Comparison of ENCODE assay signal across 8 cellular contexts in genomic region chr12:94207467-94208432, GRCh38. TPM values are rescaled to one million over a fixed set of nuclear protein-coding genes. Genes with fewer than 3 reads are reported as not detected.
DNase-seq lines count a peak whose midpoint lies in the region; ATAC-seq and TF ChIP-seq lines count a peak whose summit lies in the region.

No MANE protein-coding gene starts in this region.

- TF ChIP-seq CTCF in uterus (IDR thresholded peaks at IDR 0.05) (no peak), suprapubic skin (IDR thresholded peaks at IDR 0.05) (no peak)

- H3K4me1 ChIP-seq in adipocyte (ENCODE audit: control insufficient read depth, insufficient read depth, low read length): peaks cover 17% of the 10 kb centered on the region
- no peaks in the 10 kb centered on the region for H3K4me1 ChIP-seq in muscle layer of duodenum (ENCODE audit: control insufficient read depth in 1 of 2, insufficient read depth in 2 of 2, low read length in 2 of 2)
- no peaks in the 10 kb centered on the region for H3K4me1 ChIP-seq in uterus
- peaks cover 13% of the 10 kb centered on the region for H3K4me1 ChIP-seq in suprapubic skin

- no peaks in the 10 kb centered on the region for H3K27me3 ChIP-seq in MG63
- H3K27me3 ChIP-seq in adipocyte (replicated peaks; ENCODE audit: control insufficient read depth, insufficient read depth, low read length): no peaks in the 10 kb centered on the region
- H3K27me3 ChIP-seq in muscle layer of duodenum (ENCODE audit: low read depth, low read length): no peaks in the 10 kb centered on the region
- H3K27me3 ChIP-seq in uterus: no peaks in the 10 kb centered on the region
- no peaks in the 10 kb centered on the region for H3K27me3 ChIP-seq in suprapubic skin

- TF ChIP-seq POLR2A in uterus (IDR thresholded peaks at IDR 0.05) (no peak), suprapubic skin (IDR thresholded peaks at IDR 0.05) (no peak)

- H3K4me3 ChIP-seq in GM08714 (ENCODE audit: low read length) (peak overlapping the region; percentile 68), MG63 (no peak overlapping the region), adipocyte (ENCODE audit: low read length) (peak overlapping the region; percentile 62), muscle layer of duodenum (ENCODE audit: low read depth in 1 of 2, low read length in 2 of 2) (peak overlapping the region in 1 of 2 donors; percentile 21), uterus (peak overlapping the region in 1 of 2 donors; percentile 9), suprapubic skin (no peak overlapping the region)

- peak; percentile 81 for ATAC-seq in GM21526 (IDR thresholded peaks at IDR 0.05; ENCODE audit: low FRiP score, unreplicated experiment)

- no peak overlapping the region for H3K9ac ChIP-seq in adipocyte (ENCODE audit: low read length)

- peak; percentile 25 for DNase-seq in MG63
- peak; percentile 35 for DNase-seq in adipocyte (ENCODE audit: low read depth)
- DNase-seq in uterus: no peak
- DNase-seq in suprapubic skin (ENCODE audit: low spot score in 2 of 2): no peak
- DNase-seq in NCI-H2107 (lab: John Stamatoyannopoulos, UW): no peak

- peak overlapping the region; percentile 65 for H3K27ac ChIP-seq in muscle layer of duodenum (ENCODE audit: low read length)
- peak overlapping the region; percentile 48 to 59 for H3K27ac ChIP-seq in uterus
- no peak overlapping the region for H3K27ac ChIP-seq in suprapubic skin

- 28% methylated on average over 12 of the region's 12 CpGs for WGBS in suprapubic skin

- no peaks in the 10 kb centered on the region for H3K36me3 ChIP-seq in MG63
- H3K36me3 ChIP-seq in adipocyte (ENCODE audit: control insufficient read depth, insufficient read depth, low read length, severe bottlenecking): no peaks in the 10 kb centered on the region
- H3K36me3 ChIP-seq in muscle layer of duodenum (ENCODE audit: control insufficient read depth in 1 of 2, insufficient read depth in 2 of 2, low read length in 2 of 2): no peaks in the 10 kb centered on the region
- no peaks in the 10 kb centered on the region for H3K36me3 ChIP-seq in uterus
- no peaks in the 10 kb centered on the region for H3K36me3 ChIP-seq in suprapubic skin

- no peak for TF ChIP-seq EP300 in suprapubic skin (IDR thresholded peaks at IDR 0.05)

- H3K9me3 ChIP-seq in MG63 (no peaks in the 10 kb centered on the region; the same call in 1 of the 2 replicates), adipocyte (ENCODE audit: control insufficient read depth, low read length) (no peaks in the 10 kb centered on the region), muscle layer of duodenum (ENCODE audit: control insufficient read depth in 1 of 2, low read length in 2 of 2) (no peaks in the 10 kb centered on the region), uterus (no peaks in the 10 kb centered on the region), suprapubic skin (no peaks in the 10 kb centered on the region)

- intact Hi-C loops in uterus (cut with DNase I; ENCODE audit: low total_unique reads): no loop called here

RNA-seq across cellular contexts. Expression of gene PLXNC1, which starts 59.4 kb away (rescaled TPM):
- 0.16 and 0.52 TPM in 2 replicates for total RNA-seq in MG63 (2014; rRNA removed; shearing (Covaris generic); ENCODE audit: low replicate concordance)
- total RNA-seq in uterus (10 to 100 TPM; 11.6 to 23.8 (median 16.3) TPM), suprapubic skin (10 to 100 TPM in 3 of 4 donors, 1 to 10 TPM in 1; 8.1 to 30.9 (median 15.3) TPM)

Comparison
In these comparisons a context has a peak if more than half of its experiments do, and no peak if none do; other contexts are left out.
1. H3K4me3 ChIP-seq: peak in GM08714 (single experiment) and adipocyte (single experiment); none in MG63 (single experiment) and suprapubic skin (single experiment).
2. DNase-seq: peak in MG63 (single experiment) and adipocyte (single experiment); none in uterus (0 of 2), suprapubic skin (0 of 2) and NCI-H2107 (single experiment).